In genomic region chr18:23342506-23342905, GRCh38 we compare ENCODE assay signal across 27 cellular contexts.
"Had no signal": no experiment of that assay in that cellular context is flagged by ENCODE, and none has a peak within 500 bp of the region (broad histone marks: within the 10 kb centered on the region; RNA-seq: fewer than 3 reads in every experiment).

No MANE protein-coding gene starts in this region.

- DNase-seq: activated CD4-positive, alpha-beta memory T cell treated with anti-CD3 and anti-CD28 coated beads, Interleukin-2, amount 10 ng/mL, durations not matched to agents 7 days and 5 days; activated CD4-positive, alpha-beta T cell treated with anti-CD3 and anti-CD28 coated beads, Interleukin-2, amount 10 ng/mL, durations not matched to agents 7 days and 5 days; activated CD4-positive, alpha-beta T cell treated with anti-CD3 and anti-CD28 coated beads, Interleukin-2, amount 50 U/mL, for 4 hours; activated CD8-positive, alpha-beta memory T cell treated with anti-CD3 and anti-CD28 coated beads, Interleukin-2, amount 10 ng/mL, durations not matched to agents 7 days and 5 days; activated CD8-positive, alpha-beta memory T cell treated with anti-CD3 and anti-CD28 coated beads, Interleukin-2, amount 50 U/mL, for 4 hours; activated effector memory CD4-positive, alpha-beta T cell treated with Interleukin-2 at 50 U/mL for 16 hours; activated gamma-delta T cell treated with Interleukin-2 at 50 U/mL for 16 hours; activated naive CD4-positive, alpha-beta T cell treated with Interleukin-2 at 50 U/mL for 16 hours; activated naive CD8-positive, alpha-beta T cell treated with anti-CD3 and anti-CD28 coated beads for 36 hours; activated naive CD8-positive, alpha-beta T cell treated with anti-CD3 and anti-CD28 coated beads, Interleukin-2, amount 50 U/mL, for 24 hours; activated T-cell treated with anti-CD3 and anti-CD28 coated beads, Interleukin-2, amount 50 U/mL, for 72 hours; adrenal gland; amygdala; aorta; body of pancreas; caudate nucleus; cortex of kidney; dermis blood vessel endothelial cell; effector CD4-positive, alpha-beta T cell; effector memory CD8-positive, alpha-beta T cell; erythroblast; foreskin keratinocyte; gastrocnemius medialis; glutamatergic neuron; heart left ventricle; T-helper 2 cell had no signal

- H3K27me3 Mint-ChIP-seq: activated CD4-positive, alpha-beta memory T cell treated with anti-CD3 and anti-CD28 coated beads, Interleukin-2, amount 10 ng/mL, durations not matched to agents 7 days and 5 days; activated CD4-positive, alpha-beta T cell treated with anti-CD3 and anti-CD28 coated beads, Interleukin-2, amount 10 ng/mL, durations not matched to agents 7 days and 5 days; activated CD8-positive, alpha-beta memory T cell treated with anti-CD3 and anti-CD28 coated beads, Interleukin-2, amount 10 ng/mL, durations not matched to agents 7 days and 5 days; activated naive CD4-positive, alpha-beta T cell treated with anti-CD3 and anti-CD28 coated beads, Interleukin-2, amount 50 U/mL, for 24 hours; activated naive CD8-positive, alpha-beta T cell treated with anti-CD3 and anti-CD28 coated beads for 36 hours; activated naive CD8-positive, alpha-beta T cell treated with anti-CD3 and anti-CD28 coated beads, Interleukin-2, amount 50 U/mL, for 24 hours; effector memory CD8-positive, alpha-beta T cell had no signal

- H3K4me3 Mint-ChIP-seq: activated CD4-positive, alpha-beta memory T cell treated with anti-CD3 and anti-CD28 coated beads, Interleukin-2, amount 10 ng/mL, durations not matched to agents 7 days and 5 days; activated CD4-positive, alpha-beta T cell treated with anti-CD3 and anti-CD28 coated beads, Interleukin-2, amount 10 ng/mL, durations not matched to agents 7 days and 5 days; activated CD8-positive, alpha-beta memory T cell treated with anti-CD3 and anti-CD28 coated beads, Interleukin-2, amount 10 ng/mL, durations not matched to agents 7 days and 5 days; activated naive CD4-positive, alpha-beta T cell treated with anti-CD3 and anti-CD28 coated beads, Interleukin-2, amount 50 U/mL, for 24 hours; activated naive CD8-positive, alpha-beta T cell treated with anti-CD3 and anti-CD28 coated beads for 36 hours; activated naive CD8-positive, alpha-beta T cell treated with anti-CD3 and anti-CD28 coated beads, Interleukin-2, amount 50 U/mL, for 24 hours; activated T-cell treated with anti-CD3 and anti-CD28 coated beads, Interleukin-2, amount 50 U/mL, for 72 hours; effector memory CD8-positive, alpha-beta T cell had no signal

- ATAC-seq: activated CD8-positive, alpha-beta memory T cell treated with anti-CD3 and anti-CD28 coated beads, Interleukin-2, amount 10 ng/mL, durations not matched to agents 7 days and 5 days; activated naive CD8-positive, alpha-beta T cell treated with anti-CD3 and anti-CD28 coated beads, Interleukin-2, amount 50 U/mL, for 24 hours; body of pancreas; effector memory CD8-positive, alpha-beta T cell; foreskin keratinocyte; gastrocnemius medialis; heart left ventricle had no signal

- H3K9me3 Mint-ChIP-seq: activated CD4-positive, alpha-beta memory T cell treated with anti-CD3 and anti-CD28 coated beads, Interleukin-2, amount 10 ng/mL, durations not matched to agents 7 days and 5 days; activated naive CD4-positive, alpha-beta T cell treated with anti-CD3 and anti-CD28 coated beads, Interleukin-2, amount 50 U/mL, for 24 hours; activated naive CD8-positive, alpha-beta T cell treated with anti-CD3 and anti-CD28 coated beads for 36 hours; activated naive CD8-positive, alpha-beta T cell treated with anti-CD3 and anti-CD28 coated beads, Interleukin-2, amount 50 U/mL, for 24 hours; effector memory CD8-positive, alpha-beta T cell had no signal

- H3K27ac Mint-ChIP-seq: activated CD4-positive, alpha-beta memory T cell treated with anti-CD3 and anti-CD28 coated beads, Interleukin-2, amount 10 ng/mL, durations not matched to agents 7 days and 5 days; activated CD4-positive, alpha-beta T cell treated with anti-CD3 and anti-CD28 coated beads, Interleukin-2, amount 10 ng/mL, durations not matched to agents 7 days and 5 days; activated CD8-positive, alpha-beta memory T cell treated with anti-CD3 and anti-CD28 coated beads, Interleukin-2, amount 10 ng/mL, durations not matched to agents 7 days and 5 days; activated naive CD4-positive, alpha-beta T cell treated with anti-CD3 and anti-CD28 coated beads, Interleukin-2, amount 50 U/mL, for 24 hours; activated T-cell treated with anti-CD3 and anti-CD28 coated beads, Interleukin-2, amount 50 U/mL, for 72 hours; effector memory CD8-positive, alpha-beta T cell had no signal
